Comparison of ENCODE assay signal across 17 cellular contexts in genomic region chr1:33392639-33393038, GRCh38. TPM values are rescaled to one million over a fixed set of nuclear protein-coding genes. Genes with fewer than 3 reads are reported as not detected.
DNase-seq lines count a peak whose midpoint lies in the region; ATAC-seq, FAIRE-seq and TF ChIP-seq lines count a peak whose summit lies in the region.
"Had no signal": no experiment of that assay in that cellular context is flagged by ENCODE, and none has a peak within 500 bp of the region (broad histone marks: within the 10 kb centered on the region; RNA-seq: fewer than 3 reads in every experiment).

No MANE protein-coding gene starts in this region.

- H3K79me2 ChIP-seq in GM23248 (ENCODE audit: insufficient read depth), result peaks cover 7% of the 10 kb centered on the region; the same call in 1 of the 2 replicates

- H3F3A ChIP-seq in GM23248 (ENCODE audit: insufficient read depth), result peaks cover 33% of the 10 kb centered on the region

- peaks cover 10% of the 10 kb centered on the region for H3K4me1 Mint-ChIP-seq in endothelial cell (ENCODE audit: unreplicated experiment)
- peaks cover 94% of the 10 kb centered on the region for H3K4me1 Mint-ChIP-seq in nephron progenitor cell
- peaks cover 6% of the 10 kb centered on the region for H3K4me1 Mint-ChIP-seq in activated CD4-positive, alpha-beta T cell treated with anti-CD3 and anti-CD28 coated beads, Interleukin-2, amount 10 ng/mL, durations not matched to agents 24 days and 14 days

- ATAC-seq in GM18909 (IDR thresholded peaks at IDR 0.05; ENCODE audit: poor library complexity, unreplicated experiment) (no peak), pancreas (no peak), GM21717 (IDR thresholded peaks at IDR 0.05; ENCODE audit: unreplicated experiment) (no peak)

- H3K4me1 ChIP-seq in GM23248 (ENCODE audit: insufficient read depth), result peaks cover 50% of the 10 kb centered on the region
- no peaks in the 10 kb centered on the region for H3K4me1 ChIP-seq in pancreas

- H3K36me3 Mint-ChIP-seq in endothelial cell (ENCODE audit: low read depth, unreplicated experiment) (no peaks in the 10 kb centered on the region), nephron progenitor cell (ENCODE audit: low read depth) (peaks cover 34% of the 10 kb centered on the region)
- H3K36me3 Mint-ChIP-seq in activated CD4-positive, alpha-beta T cell treated with anti-CD3 and anti-CD28 coated beads, Interleukin-2, amount 10 ng/mL, durations not matched to agents 24 days and 14 days (ENCODE audit: low read depth), result no peaks in the 10 kb centered on the region
- H3K36me3 Mint-ChIP-seq: IgD-negative memory B cell had no signal

- no peaks in the 10 kb centered on the region for H4K20me1 ChIP-seq in GM23248 (ENCODE audit: insufficient read depth)

- no peak overlapping the region for H3K9ac ChIP-seq in GM23248

- H3K27me3 Mint-ChIP-seq in endothelial cell (ENCODE audit: unreplicated experiment) (no peaks in the 10 kb centered on the region), nephron progenitor cell (ENCODE audit: low read depth, poor library complexity) (no peaks in the 10 kb centered on the region)
- peaks cover 22% of the 10 kb centered on the region for H3K27me3 Mint-ChIP-seq in activated CD4-positive, alpha-beta T cell treated with anti-CD3 and anti-CD28 coated beads, Interleukin-2, amount 10 ng/mL, durations not matched to agents 24 days and 14 days

- H3K27ac ChIP-seq in GM23248 (no peak overlapping the region), pancreas (no peak overlapping the region)
- H3K27ac ChIP-seq: neutrophil, upper lobe of left lung had no signal

- H2AFZ ChIP-seq in GM23248, result no peak overlapping the region

- H3K9me3 Mint-ChIP-seq in endothelial cell (ENCODE audit: unreplicated experiment) (no peaks in the 10 kb centered on the region), nephron progenitor cell (no peaks in the 10 kb centered on the region)
- H3K9me3 Mint-ChIP-seq in activated CD4-positive, alpha-beta T cell treated with anti-CD3 and anti-CD28 coated beads, Interleukin-2, amount 10 ng/mL, durations not matched to agents 24 days and 14 days, result no peaks in the 10 kb centered on the region
- H3K9me3 Mint-ChIP-seq: CD4-positive, alpha-beta T cell; IgD-negative memory B cell had no signal

- H3K27ac Mint-ChIP-seq in endothelial cell (ENCODE audit: unreplicated experiment) (no peak overlapping the region), nephron progenitor cell (peak overlapping the region; percentile 78)
- H3K27ac Mint-ChIP-seq in activated CD4-positive, alpha-beta T cell treated with anti-CD3 and anti-CD28 coated beads, Interleukin-2, amount 10 ng/mL, durations not matched to agents 24 days and 14 days, result no peak overlapping the region
- H3K27ac Mint-ChIP-seq: CD4-positive, alpha-beta T cell had no signal

- DNase-seq in GM23248, result peak; percentile 40
- DNase-seq in NCI-H2081 (lab: John Stamatoyannopoulos, UW), result peak; percentile 44 to 73
- DNase-seq in endothelial cell (ENCODE audit: low spot score), result peak; percentile 22
- no peak for DNase-seq in nephron progenitor cell
- DNase-seq in pancreas, result no peak
- DNase-seq in activated CD4-positive, alpha-beta T cell treated with anti-CD3 and anti-CD28 coated beads, Interleukin-2, amount 10 ng/mL, durations not matched to agents 24 days and 14 days, result no peak
- DNase-seq: activated T-cell treated with anti-CD3 and anti-CD28 coated beads, Interleukin-2, amount 50 U/mL, for 1 hour; CD4-positive, alpha-beta T cell; GF-D8; NCI-H1092 treated with DMSO at 0.1 percent for 48 hours; Right ventricle myocardium superior; stimulated activated CD4-positive, alpha-beta T cell treated with anti-CD3 and anti-CD28 coated beads, Interleukin-4, amount 100 ng/mL, for 24 hours; upper lobe of left lung had no signal

- H3K36me3 ChIP-seq in GM23248 (ENCODE audit: low read depth) (no peaks in the 10 kb centered on the region), pancreas (no peaks in the 10 kb centered on the region)
- H3K36me3 ChIP-seq: neutrophil, upper lobe of left lung had no signal

- TF ChIP-seq CTCF in endothelial cell (IDR thresholded peaks at IDR 0.05; ENCODE audit: unreplicated experiment), result no peak
- no peak for TF ChIP-seq CTCF in nephron progenitor cell (IDR thresholded peaks at IDR 0.05)
- no peak for TF ChIP-seq CTCF in pancreas (IDR thresholded peaks at IDR 0.05)

- WGBS in GM23248 (ENCODE audit: low coverage in 1 of 2, low lambda C conversion rate in 2 of 2, missing lambda C conversion rate in 2 of 2), 2 experiments, result 38 to 40% methylated on average over 3 of the region's 3 CpGs
- whole genome bisulfite sequencing in pancreas, 2 donors, result 56 to 63% methylated on average over 3 of the region's 3 CpGs

- no peak for FAIRE-seq in pancreas (lab: Jason Lieb, UNC)

- H3K27me3 ChIP-seq in GM23248 (replicated peaks; ENCODE audit: insufficient read depth) (no peaks in the 10 kb centered on the region), pancreas (no peaks in the 10 kb centered on the region)
- H3K27me3 ChIP-seq: upper lobe of left lung had no signal

- no peak overlapping the region for H3K4me2 ChIP-seq in GM23248 (ENCODE audit: unreplicated experiment)

- intact Hi-C loops in pancreas (cut with DNase I), result no loop called here
- intact Hi-C loops in activated CD4-positive, alpha-beta T cell treated with anti-CD3 and anti-CD28 coated beads, Interleukin-2, amount 10 ng/mL, durations not matched to agents 24 days and 14 days (cut with micrococcal nuclease), result no loop called here

- in situ Hi-C loops in GM23248 (cut with MboI), result no loop called here

- no peaks in the 10 kb centered on the region for H3K9me2 ChIP-seq in GM23248 (ENCODE audit: insufficient read depth)

- no peaks in the 10 kb centered on the region for H3K9me3 ChIP-seq in GM23248 (ENCODE audit: low read depth)
- H3K9me3 ChIP-seq in pancreas, result no peaks in the 10 kb centered on the region
- H3K9me3 ChIP-seq: neutrophil, upper lobe of left lung had no signal

- H3K4me3 Mint-ChIP-seq in endothelial cell (ENCODE audit: unreplicated experiment) (no peak overlapping the region), nephron progenitor cell (peak overlapping the region; percentile 4)
- no peak overlapping the region for H3K4me3 Mint-ChIP-seq in activated CD4-positive, alpha-beta T cell treated with anti-CD3 and anti-CD28 coated beads, Interleukin-2, amount 10 ng/mL, durations not matched to agents 24 days and 14 days
- H3K4me3 Mint-ChIP-seq: CD4-positive, alpha-beta T cell; IgD-negative memory B cell had no signal

- H3K4me3 ChIP-seq in GM23248 (no peak overlapping the region), pancreas (no peak overlapping the region)
- H3K4me3 ChIP-seq: upper lobe of left lung had no signal

RNA-seq across cellular contexts. Expression of gene PHC2, which starts 38.3 kb away (rescaled TPM):
- 74.7 and 82.2 TPM in 2 replicates for total RNA-seq in GM23248 (2014; rRNA removed; shearing (Covaris generic))
- polyA plus RNA-seq in GM23248 (2016; fragmentation: Nextera tagmentation; extraction: Ambion mirVana) (15.1 and 15.4 TPM in 2 replicates), pancreas (10 to 100 TPM; 45.2 to 62.1 TPM)
- total RNA-seq in endothelial cell (ENCODE audit: unreplicated experiment) (177 TPM), pancreas (10 to 100 TPM; 21.8 to 58.8 (median 37.3) TPM)
- 32.4 and 34.2 TPM in 2 replicates for total RNA-seq in activated CD4-positive, alpha-beta T cell treated with anti-CD3 and anti-CD28 coated beads, Interleukin-2, amount 10 ng/mL, durations not matched to agents 24 days and 14 days

Comparison
In these comparisons a context has a peak if more than half of its experiments do, and no peak if none do; other contexts are left out.
1. DNase-seq: peak in GM23248 (single experiment), NCI-H2081 (2 of 2) and endothelial cell (single experiment); none in nephron progenitor cell (single experiment), pancreas (0 of 6) and activated CD4-positive, alpha-beta T cell treated with anti-CD3 and anti-CD28 coated beads, Interleukin-2, amount 10 ng/mL, durations not matched to agents 24 days and 14 days (single experiment).